Comparison of ENCODE assay signal across 8 cellular contexts in genomic region chr19:7829162-7829520, GRCh38. TPM values are rescaled to one million over a fixed set of nuclear protein-coding genes. Genes with fewer than 3 reads are reported as not detected.
A peak's percentile ranks its signal among the peaks of the same experiment; 100 is the strongest.
DNase-seq lines count a peak whose midpoint lies in the region; ATAC-seq and TF ChIP-seq lines count a peak whose summit lies in the region.

No MANE protein-coding gene starts in this region.

- no peaks in the 10 kb centered on the region for H3K79me2 ChIP-seq in neural progenitor cell (ENCODE audit: low read depth)

- H3K4me2 ChIP-seq in BLaER1 (peak overlapping the region; percentile 89), neural progenitor cell (peak overlapping the region; percentile 71)

- peak overlapping the region; percentile 44 for H2AFZ ChIP-seq in neural progenitor cell (replicated peaks)

- H3K27ac ChIP-seq in BLaER1 (no peak overlapping the region), duodenal mucosa (ENCODE audit: low read depth, low read length) (no peak overlapping the region), neural progenitor cell (no peak overlapping the region)

- TF ChIP-seq CTCF in neural progenitor cell (IDR thresholded peaks at IDR 0.05) = no peak

- no peak overlapping the region for H3K27ac Mint-ChIP-seq in neural progenitor cell

- intact Hi-C loops in left colon (cut with DNase I, micrococcal nuclease) = no loop called here

- H4K20me1 ChIP-seq in BLaER1 (0 out of 2 replicates have a peak, but pooled peaks cover 14% of the 10 kb centered on the region), neural progenitor cell (ENCODE audit: low read depth) (peaks cover 5% of the 10 kb centered on the region)

- no peaks in the 10 kb centered on the region for H3F3A ChIP-seq in neural progenitor cell (ENCODE audit: low read depth)

- H3K9me3 Mint-ChIP-seq in neural progenitor cell = no peaks in the 10 kb centered on the region

- DNase-seq in MG63 (no peak), neural progenitor cell (ENCODE audit: low spot score) (no peak), left colon (no peak), hypothalamus (lab: John Stamatoyannopoulos, UW) (no peak)
- DNase-seq in activated CD4-positive, alpha-beta T cell treated with anti-CD3 and anti-CD28 coated beads, Interleukin-2, amount 50 U/mL, for 48 hours = no peak

- no peaks in the 10 kb centered on the region for H3K36me3 Mint-ChIP-seq in neural progenitor cell

- H3K9me3 ChIP-seq in BLaER1 (no peaks in the 10 kb centered on the region), MG63 (no peaks in the 10 kb centered on the region), duodenal mucosa (ENCODE audit: control insufficient read depth in 1 of 2, low read length in 2 of 2) (no peaks in the 10 kb centered on the region), neural progenitor cell (ENCODE audit: low read depth) (no peaks in the 10 kb centered on the region)

- H3K9ac ChIP-seq in BLaER1 (peak overlapping the region; percentile 21; the same call in 1 of the 2 replicates), duodenal mucosa (ENCODE audit: low read depth in 1 of 2, low read length in 2 of 2) (no peak overlapping the region), neural progenitor cell (no peak overlapping the region)

- H3K27me3 Mint-ChIP-seq in neural progenitor cell (ENCODE audit: insufficient read depth, low read depth) = peaks cover 12% of the 10 kb centered on the region

- peak overlapping the region; percentile 87 for H3K4me3 Mint-ChIP-seq in neural progenitor cell

- H3K4me1 Mint-ChIP-seq in neural progenitor cell = peaks cover 18% of the 10 kb centered on the region

- H3K4me1 ChIP-seq in BLaER1 = peaks cover 42% of the 10 kb centered on the region
- H3K4me1 ChIP-seq in duodenal mucosa (ENCODE audit: control insufficient read depth in 1 of 2, insufficient read depth in 2 of 2, low read length in 2 of 2) = peaks cover 21 to 31% of the 10 kb centered on the region in 2 donors
- H3K4me1 ChIP-seq in neural progenitor cell = no peaks in the 10 kb centered on the region

- peaks cover 4% of the 10 kb centered on the region; the same call in 1 of the 2 replicates for H3K27me3 ChIP-seq in BLaER1
- H3K27me3 ChIP-seq in MG63 = peaks cover 28% of the 10 kb centered on the region
- no peaks in the 10 kb centered on the region for H3K27me3 ChIP-seq in duodenal mucosa (ENCODE audit: control insufficient read depth in 1 of 2, insufficient read depth in 2 of 2, low read length in 2 of 2)
- H3K27me3 ChIP-seq in neural progenitor cell = peaks cover 38% of the 10 kb centered on the region

- ATAC-seq in left colon = no peak
- no peak for ATAC-seq in GM19395 (IDR thresholded peaks at IDR 0.05; ENCODE audit: unreplicated experiment)

- H3K4me3 ChIP-seq in BLaER1 (peak overlapping the region; percentile 84), MG63 (peak overlapping the region; percentile 32), duodenal mucosa (ENCODE audit: low read depth in 1 of 2, low read length in 2 of 2) (peak overlapping the region; percentile 55 to 61), neural progenitor cell (peak overlapping the region; percentile 43)

- H3K36me3 ChIP-seq in BLaER1 (no peaks in the 10 kb centered on the region), MG63 (no peaks in the 10 kb centered on the region), duodenal mucosa (ENCODE audit: control insufficient read depth in 1 of 2, insufficient read depth in 2 of 2, low read length in 2 of 2) (no peaks in the 10 kb centered on the region), neural progenitor cell (no peaks in the 10 kb centered on the region)

RNA-seq across cellular contexts. Expression of gene EVI5L, which starts 0.9 kb away (rescaled TPM):
- total RNA-seq in MG63 (2014; rRNA removed; shearing (Covaris generic); ENCODE audit: low replicate concordance) = 21.4 and 31.0 TPM in 2 replicates
- total RNA-seq in neural progenitor cell (ENCODE audit: low replicate concordance) (4.1 and 13.5 TPM in 2 replicates), left colon (10 to 100 TPM; 10.5 to 13.1 TPM)

RNA-seq across cellular contexts. Expression of gene PRR36, which starts 45.0 kb away (rescaled TPM):
- total RNA-seq in MG63 (2014; rRNA removed; shearing (Covaris generic); ENCODE audit: low replicate concordance) = not detected in 2 replicates
- total RNA-seq in neural progenitor cell (ENCODE audit: low replicate concordance) (0.07 and 2.8 TPM in 2 replicates), left colon (under 1 TPM; 0.22 to 0.46 TPM)

RNA-seq across cellular contexts. Expression of gene LRRC8E, which starts 59.2 kb away (rescaled TPM):
- 11.9 and 20.1 TPM in 2 replicates for total RNA-seq in MG63 (2014; rRNA removed; shearing (Covaris generic); ENCODE audit: low replicate concordance)
- total RNA-seq in neural progenitor cell (ENCODE audit: low replicate concordance) = 0.65 and 1.2 TPM in 2 replicates
- 1 to 10 TPM; 2.7 to 3.1 TPM for total RNA-seq in left colon

Comparison
In these comparisons a context has a peak if more than half of its experiments do, and no peak if none do; other contexts are left out.
1. H3K4me3 ChIP-seq: peak in every context shown above with its lines; median percentile 84 in BLaER1; 58 in duodenal mucosa; 43 in neural progenitor cell; 32 in MG63.